In genomic region chr9:127955294-127956015, GRCh38 we compare ENCODE assay signal across 8 cellular contexts. TPM values are rescaled to one million over a fixed set of nuclear protein-coding genes. Genes with fewer than 3 reads are reported as not detected.
DNase-seq lines count a peak whose midpoint lies in the region; ATAC-seq and TF ChIP-seq lines count a peak whose summit lies in the region.

No MANE protein-coding gene starts in this region.

- peaks cover 15% of the 10 kb centered on the region for H3K4me1 ChIP-seq in neural progenitor cell

- H3K36me3 ChIP-seq in neural progenitor cell, result no peaks in the 10 kb centered on the region

- peaks cover 54% of the 10 kb centered on the region for H3K36me3 Mint-ChIP-seq in activated CD8-positive, alpha-beta T cell treated with anti-CD3 and anti-CD28 coated beads, Interleukin-2, amount 10 ng/mL, durations not matched to agents 7 days and 5 days (ENCODE audit: low read depth)
- peaks cover 10% of the 10 kb centered on the region for H3K36me3 Mint-ChIP-seq in neural progenitor cell

- H3K9me3 ChIP-seq in neural progenitor cell (ENCODE audit: low read depth), result no peaks in the 10 kb centered on the region

- H3K4me1 Mint-ChIP-seq in activated CD8-positive, alpha-beta T cell treated with anti-CD3 and anti-CD28 coated beads, Interleukin-2, amount 10 ng/mL, durations not matched to agents 7 days and 5 days (ENCODE audit: low read depth), result peaks cover 89% of the 10 kb centered on the region
- H3K4me1 Mint-ChIP-seq in neural progenitor cell, result peaks cover 24% of the 10 kb centered on the region

- CTCF ChIA-PET in activated CD8-positive, alpha-beta T cell treated with anti-CD3 and anti-CD28 coated beads, Interleukin-2, amount 10 ng/mL, durations not matched to agents 7 days and 5 days (lab: Charles Lee), result interaction anchor here (0.6 to 15.0 kb wide), 25 partner anchors 9 to 162 kb away, joined by 3 to 151 read pairs (median 5); partner anchors contain the start of genes EEIG1 and NAIF1

- no peak overlapping the region for H3K4me2 ChIP-seq in neural progenitor cell

- H3K27me3 ChIP-seq in neural progenitor cell, result no peaks in the 10 kb centered on the region

- no peak overlapping the region for H2AFZ ChIP-seq in neural progenitor cell (replicated peaks)

- peak overlapping the region; percentile 21 for H3K4me3 Mint-ChIP-seq in activated CD8-positive, alpha-beta T cell treated with anti-CD3 and anti-CD28 coated beads, Interleukin-2, amount 10 ng/mL, durations not matched to agents 7 days and 5 days
- no peak overlapping the region for H3K4me3 Mint-ChIP-seq in neural progenitor cell

- H4K20me1 ChIP-seq in neural progenitor cell (ENCODE audit: low read depth), result peaks cover 97% of the 10 kb centered on the region

- no peak overlapping the region for H3K9ac ChIP-seq in neural progenitor cell

- H3K27ac ChIP-seq in neural progenitor cell (no peak overlapping the region), temporal lobe (ENCODE audit: low read depth, low read length) (peak overlapping the region; percentile 99)

- H3K9me3 Mint-ChIP-seq in activated CD8-positive, alpha-beta T cell treated with anti-CD3 and anti-CD28 coated beads, Interleukin-2, amount 10 ng/mL, durations not matched to agents 7 days and 5 days (ENCODE audit: insufficient read depth), result no peaks in the 10 kb centered on the region
- peaks cover 5% of the 10 kb centered on the region for H3K9me3 Mint-ChIP-seq in neural progenitor cell

- no peak overlapping the region for H3K4me3 ChIP-seq in epithelial cell of proximal tubule (ENCODE audit: low read depth, low read length)
- no peak overlapping the region for H3K4me3 ChIP-seq in neural progenitor cell

- H3F3A ChIP-seq in neural progenitor cell (ENCODE audit: low read depth), result peaks cover 6% of the 10 kb centered on the region

- ATAC-seq in HG02885 (IDR thresholded peaks at IDR 0.05; ENCODE audit: poor library complexity, unreplicated experiment), result peak; percentile 36
- peak; percentile 96 for ATAC-seq in activated CD8-positive, alpha-beta T cell treated with anti-CD3 and anti-CD28 coated beads, Interleukin-2, amount 10 ng/mL, durations not matched to agents 7 days and 5 days
- ATAC-seq in GM21390 (IDR thresholded peaks at IDR 0.05; ENCODE audit: unreplicated experiment), result no peak

- peaks cover 85% of the 10 kb centered on the region for H3K79me2 ChIP-seq in neural progenitor cell (ENCODE audit: low read depth)

- H3K27me3 Mint-ChIP-seq in activated CD8-positive, alpha-beta T cell treated with anti-CD3 and anti-CD28 coated beads, Interleukin-2, amount 10 ng/mL, durations not matched to agents 7 days and 5 days (ENCODE audit: low read depth), result no peaks in the 10 kb centered on the region
- H3K27me3 Mint-ChIP-seq in neural progenitor cell (ENCODE audit: insufficient read depth, low read depth), result peaks cover 2% of the 10 kb centered on the region

- POLR2A ChIA-PET in activated CD8-positive, alpha-beta T cell treated with anti-CD3 and anti-CD28 coated beads, Interleukin-2, amount 10 ng/mL, durations not matched to agents 7 days and 5 days (lab: Charles Lee), result interaction anchor here (1.0 to 2.4 kb wide), 9 partner anchors 10 to 79 kb away, joined by 3 to 12 read pairs (median 4); no protein-coding TSS in a partner anchor

- DNase-seq in DMS53 (lab: John Stamatoyannopoulos, UW), result peak; percentile 99
- peak; percentile 97 for DNase-seq in NCI-H345 treated with DMSO at 0.1 percent for 48 hours (lab: John Stamatoyannopoulos, UW; ENCODE audit: unreplicated experiment)
- peak; percentile 83 for DNase-seq in activated CD8-positive, alpha-beta T cell treated with anti-CD3 and anti-CD28 coated beads, Interleukin-2, amount 10 ng/mL, durations not matched to agents 7 days and 5 days
- DNase-seq in epithelial cell of proximal tubule (ENCODE audit: low read depth), result no peak
- peak; percentile 51 for DNase-seq in neural progenitor cell (ENCODE audit: low spot score)

- TF ChIP-seq CTCF in epithelial cell of proximal tubule (conservative IDR thresholded peaks at IDR 0.05; ENCODE audit: low read depth, low read length), result peak; percentile 42
- peak; percentile 47 for TF ChIP-seq CTCF in neural progenitor cell (IDR thresholded peaks at IDR 0.05)

- peak overlapping the region; percentile 70 for H3K27ac Mint-ChIP-seq in activated CD8-positive, alpha-beta T cell treated with anti-CD3 and anti-CD28 coated beads, Interleukin-2, amount 10 ng/mL, durations not matched to agents 7 days and 5 days
- H3K27ac Mint-ChIP-seq in neural progenitor cell, result no peak overlapping the region

RNA-seq across cellular contexts. Expression of gene DPM2, which starts 17.8 kb away (rescaled TPM):
- total RNA-seq in activated CD8-positive, alpha-beta T cell treated with anti-CD3 and anti-CD28 coated beads, Interleukin-2, amount 10 ng/mL, durations not matched to agents 7 days and 5 days, result 10 to 100 TPM; 47.9 to 53.8 TPM
- total RNA-seq in epithelial cell of proximal tubule, result 26.2 and 26.5 TPM in 2 replicates
- total RNA-seq in neural progenitor cell (ENCODE audit: low replicate concordance), result 9.1 and 20.5 TPM in 2 replicates
- total RNA-seq in temporal lobe, result 10.1 TPM

RNA-seq across cellular contexts. Expression of gene PIP5KL1, which starts 24.9 kb away (rescaled TPM):
- 1 to 10 TPM; 2.6 to 2.7 TPM for total RNA-seq in activated CD8-positive, alpha-beta T cell treated with anti-CD3 and anti-CD28 coated beads, Interleukin-2, amount 10 ng/mL, durations not matched to agents 7 days and 5 days
- total RNA-seq in epithelial cell of proximal tubule (0.87 and 6.9 TPM in 2 replicates), neural progenitor cell (ENCODE audit: low replicate concordance) (1.4 and 8.8 TPM in 2 replicates), temporal lobe (1.2 TPM)

RNA-seq across cellular contexts. Expression of gene EEIG1, which starts 25.3 kb away (rescaled TPM):
- total RNA-seq in activated CD8-positive, alpha-beta T cell treated with anti-CD3 and anti-CD28 coated beads, Interleukin-2, amount 10 ng/mL, durations not matched to agents 7 days and 5 days, result 100 to 1,000 TPM; 227 to 232 TPM
- total RNA-seq in epithelial cell of proximal tubule (3.9 and 5.0 TPM in 2 replicates), neural progenitor cell (ENCODE audit: low replicate concordance) (8.8 and 30.8 TPM in 2 replicates), temporal lobe (5.2 TPM)

RNA-seq across cellular contexts. Expression of gene ST6GALNAC4, which starts 38.6 kb away (rescaled TPM):
- total RNA-seq in activated CD8-positive, alpha-beta T cell treated with anti-CD3 and anti-CD28 coated beads, Interleukin-2, amount 10 ng/mL, durations not matched to agents 7 days and 5 days, result 10 to 100 TPM; 37.0 to 39.7 TPM
- total RNA-seq in epithelial cell of proximal tubule (27.4 and 28.2 TPM in 2 replicates), neural progenitor cell (ENCODE audit: low replicate concordance) (5.5 and 11.1 TPM in 2 replicates), temporal lobe (7.4 TPM)

RNA-seq across cellular contexts. Expression of gene ST6GALNAC6, which starts 56.1 kb away (rescaled TPM):
- 10 to 100 TPM; 68.6 to 77.6 TPM for total RNA-seq in activated CD8-positive, alpha-beta T cell treated with anti-CD3 and anti-CD28 coated beads, Interleukin-2, amount 10 ng/mL, durations not matched to agents 7 days and 5 days
- total RNA-seq in epithelial cell of proximal tubule, result 23.5 and 25.8 TPM in 2 replicates
- total RNA-seq in neural progenitor cell (ENCODE audit: low replicate concordance), result 14.3 and 42.7 TPM in 2 replicates
- total RNA-seq in temporal lobe, result 25.6 TPM
